Comparison of ENCODE assay signal across 8 cellular contexts in genomic region chr4:147616849-147617172, GRCh38. TPM values are rescaled to one million over a fixed set of nuclear protein-coding genes. Genes with fewer than 3 reads are reported as not detected.
DNase-seq lines count a peak whose midpoint lies in the region; ATAC-seq and TF ChIP-seq lines count a peak whose summit lies in the region.

No MANE protein-coding gene starts in this region.

- TF ChIP-seq CTCF in C4-2B (conservative IDR thresholded peaks at IDR 0.05) (no peak), epithelial cell of esophagus (IDR thresholded peaks at IDR 0.05; ENCODE audit: insufficient read depth, low read depth, low read length, missing control alignments) (no peak), prostate gland (IDR thresholded peaks at IDR 0.05) (no peak)

- H3K4me3 ChIP-seq in MG63 (peak overlapping the region; percentile 78), epithelial cell of esophagus (ENCODE audit: low read length) (peak overlapping the region; percentile 67), prostate gland (peak overlapping the region; percentile 70 to 71)

- H3K27me3 ChIP-seq in MG63, result no peaks in the 10 kb centered on the region
- H3K27me3 ChIP-seq in prostate gland (replicated peaks; ENCODE audit: insufficient read depth), result no peaks in the 10 kb centered on the region

- H3K27ac ChIP-seq in C4-2B (peak overlapping the region; percentile 83), prostate gland (peak overlapping the region; percentile 74 to 85)

- TF ChIP-seq POLR2A in prostate gland (IDR thresholded peaks at IDR 0.05), result no peak

- no peaks in the 10 kb centered on the region for H3K4me1 ChIP-seq in prostate gland (replicated peaks)

- no peak for DNase-seq in MG63
- DNase-seq in epithelial cell of esophagus (ENCODE audit: low read depth), result no peak
- DNase-seq in prostate gland (ENCODE audit: low spot score), result no peak
- no peak for DNase-seq in anterior cingulate cortex (lab: John Stamatoyannopoulos, UW)
- DNase-seq in NCI-H82 treated with DMSO at 0.1 percent for 48 hours (lab: John Stamatoyannopoulos, UW; ENCODE audit: unreplicated experiment), result no peak
- DNase-seq in midbrain (lab: John Stamatoyannopoulos, UW), result no peak

- no peaks in the 10 kb centered on the region; the same call in 1 of the 2 replicates for H3K36me3 ChIP-seq in MG63
- no peaks in the 10 kb centered on the region for H3K36me3 ChIP-seq in prostate gland

- ATAC-seq in GM21529 (IDR thresholded peaks at IDR 0.05; ENCODE audit: unreplicated experiment), result peak; percentile 10

- H3K9me3 ChIP-seq in MG63 (no peaks in the 10 kb centered on the region), prostate gland (no peaks in the 10 kb centered on the region)

- WGBS in prostate gland, result 30% methylated on average over 6 of the region's 6 CpGs

- intact Hi-C loops in prostate gland (cut with DNase I), result loop anchor here (10.0 kb wide), 1 partner anchor 248 kb away; no protein-coding TSS in a partner anchor

RNA-seq across cellular contexts. Expression of gene TMEM184C, which starts 0.4 kb away (rescaled TPM):
- total RNA-seq in MG63 (2014; rRNA removed; shearing (Covaris generic); ENCODE audit: low replicate concordance), result 12.6 and 25.9 TPM in 2 replicates
- total RNA-seq in prostate gland, result 10 to 100 TPM; 34.7 to 48.0 TPM
